In the genomic region with DNA sequence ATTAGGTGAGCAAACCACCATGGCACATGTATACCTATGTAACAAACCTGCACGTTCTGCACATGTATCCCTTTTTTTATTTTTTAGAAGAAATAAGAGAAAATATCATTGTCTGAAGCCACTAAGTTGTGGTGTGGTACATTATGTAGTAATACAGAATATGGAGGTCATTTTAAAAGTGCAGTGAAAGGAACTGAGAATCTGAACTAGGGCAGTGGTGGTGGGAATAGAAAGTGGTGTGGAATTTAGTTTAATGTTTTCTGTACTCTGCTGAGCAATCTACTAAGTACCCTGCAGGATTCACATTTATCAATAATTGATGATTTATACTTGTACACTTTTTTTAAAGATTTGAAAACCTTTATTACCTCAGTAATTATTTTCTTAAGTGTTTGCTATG, we compare ENCODE assay signal across 23 cellular contexts.
A peak's percentile ranks its signal among the peaks of the same experiment; 100 is the strongest.
DNase-seq lines count a peak whose midpoint lies in the region; ATAC-seq, FAIRE-seq and TF ChIP-seq lines count a peak whose summit lies in the region.
"Had no signal": no experiment of that assay in that cellular context is flagged by ENCODE, and none has a peak within 500 bp of the region (broad histone marks: within the 10 kb centered on the region; RNA-seq: fewer than 3 reads in every experiment).

No MANE protein-coding gene starts in this region.

- no peaks in the 10 kb centered on the region for H3K4me1 ChIP-seq in osteoblast (ENCODE audit: insufficient read depth, low read length)
- H3K4me1 ChIP-seq: left ventricle myocardium inferior, sigmoid colon had no signal

- H3K4me3 ChIP-seq in osteoblast (ENCODE audit: insufficient read depth, low read length), result no peak overlapping the region
- H3K4me3 ChIP-seq: left ventricle myocardium inferior, sigmoid colon had no signal

- peaks cover 14% of the 10 kb centered on the region for H3K9me3 Mint-ChIP-seq in activated T-cell treated with anti-CD3 and anti-CD28 coated beads, Interleukin-2, amount 50 U/mL, for 4 hours

- H3K79me2 ChIP-seq in osteoblast (ENCODE audit: insufficient read depth, low read length), result no peaks in the 10 kb centered on the region

- no peak overlapping the region for H3K4me3 Mint-ChIP-seq in activated T-cell treated with anti-CD3 and anti-CD28 coated beads, Interleukin-2, amount 50 U/mL, for 4 hours
- H3K4me3 Mint-ChIP-seq: activated B cell treated with CpG ODN at 0.5 μM for 24 hours, HFFc6, IgD-negative memory B cell, T-helper 17 cell had no signal

- no peak overlapping the region for H2AFZ ChIP-seq in osteoblast (ENCODE audit: low read length)

- no peaks in the 10 kb centered on the region for H4K20me1 ChIP-seq in osteoblast (ENCODE audit: insufficient read depth, low read length)

- no peaks in the 10 kb centered on the region for H3K36me3 ChIP-seq in osteoblast (ENCODE audit: insufficient read depth, low read length)
- H3K36me3 ChIP-seq: left ventricle myocardium inferior, sigmoid colon had no signal

- no peak overlapping the region for H3K27ac ChIP-seq in osteoblast (ENCODE audit: low read depth, low read length)
- H3K27ac ChIP-seq: HL-60, left ventricle myocardium inferior, sigmoid colon had no signal

- H3K9me3 ChIP-seq in osteoblast (ENCODE audit: low read depth, low read length), result peaks cover 3% of the 10 kb centered on the region

- H3K27me3 ChIP-seq in osteoblast (ENCODE audit: insufficient read depth, low read length), result no peaks in the 10 kb centered on the region
- H3K27me3 ChIP-seq: sigmoid colon had no signal

- H3K27me3 Mint-ChIP-seq in activated T-cell treated with anti-CD3 and anti-CD28 coated beads, Interleukin-2, amount 50 U/mL, for 4 hours (ENCODE audit: low read depth), result no peaks in the 10 kb centered on the region
- H3K27me3 Mint-ChIP-seq: activated B cell treated with CpG ODN at 0.5 μM for 24 hours, T-helper 17 cell had no signal

- FAIRE-seq in GM12891 (lab: Jason Lieb, UNC), result no peak

- no peaks in the 10 kb centered on the region for H3K36me3 Mint-ChIP-seq in activated T-cell treated with anti-CD3 and anti-CD28 coated beads, Interleukin-2, amount 50 U/mL, for 4 hours (ENCODE audit: insufficient read depth)
- H3K36me3 Mint-ChIP-seq: IgD-negative memory B cell had no signal

- no peak overlapping the region for H3K4me2 ChIP-seq in osteoblast (ENCODE audit: insufficient read depth, low read length)

- peak; percentile 80 for ATAC-seq in GM19438 (IDR thresholded peaks at IDR 0.05; ENCODE audit: low read depth, unreplicated experiment)
- peak; percentile 54 for ATAC-seq in HG02571 (IDR thresholded peaks at IDR 0.05; ENCODE audit: unreplicated experiment)
- peak; percentile 63 for ATAC-seq in HG03159 (IDR thresholded peaks at IDR 0.05; ENCODE audit: unreplicated experiment)
- no peak for ATAC-seq in activated T-cell treated with anti-CD3 and anti-CD28 coated beads, Interleukin-2, amount 50 U/mL, for 4 hours
- ATAC-seq: esophagus mucosa, Right ventricle myocardium inferior, T-helper 17 cell had no signal

- DNase-seq in GM12891 (ENCODE audit: insufficient read length, low spot score), result no peak
- DNase-seq in osteoblast (ENCODE audit: insufficient read length, low spot score, missing footprints), result no peak
- no peak for DNase-seq in NCI-H2196 treated with DMSO at 0.1 percent for 48 hours (lab: John Stamatoyannopoulos, UW; ENCODE audit: unreplicated experiment)
- no peak for DNase-seq in activated T-cell treated with anti-CD3 and anti-CD28 coated beads, Interleukin-2, amount 50 U/mL, for 4 hours
- no peak for DNase-seq in glomerular visceral epithelial cell (ENCODE audit: extremely low spot score)
- DNase-seq: 8988T; activated B cell treated with CpG ODN at 0.5 μM for 24 hours; GDM1; glutamatergic neuron; HFFc6; left ventricle myocardium inferior; NCI-H2029; NCI-H510A; sigmoid colon; stimulated activated CD4-positive, alpha-beta T cell treated with anti-CD3 and anti-CD28 coated beads, Interleukin-1b, Interleukin-23, amount 100 ng/mL, for 48 hours; T-helper 17 cell had no signal

- H3K4me1 Mint-ChIP-seq in activated T-cell treated with anti-CD3 and anti-CD28 coated beads, Interleukin-2, amount 50 U/mL, for 4 hours (ENCODE audit: low read depth), result no peaks in the 10 kb centered on the region
- H3K4me1 Mint-ChIP-seq: activated B cell treated with CpG ODN at 0.5 μM for 24 hours, T-helper 17 cell had no signal

- TF ChIP-seq POLR2A in GM12891 (IDR thresholded peaks at IDR 0.05; ENCODE audit: low read depth, low read length), result no peak

- TF ChIP-seq CTCF in osteoblast (IDR thresholded peaks at IDR 0.05; ENCODE audit: extremely low read depth, low read depth, low read length), result no peak

TF ChIP-seq in GM12891, 5 proteins besides CTCF, POLR2A, EP300 and RAD21:
- TF ChIP-seq TAF1 (IDR thresholded peaks at IDR 0.05; ENCODE audit: low read depth, low read length) (no peak), SPI1 (IDR thresholded peaks at IDR 0.05; ENCODE audit: low read depth, low read length) (peak; percentile 86)

Comparison
In these comparisons a context has a peak if more than half of its experiments do, and no peak if none do; other contexts are left out.
1. ATAC-seq: peak in GM19438 (single experiment), HG02571 (single experiment) and HG03159 (single experiment); none in activated T-cell treated with anti-CD3 and anti-CD28 coated beads, Interleukin-2, amount 50 U/mL, for 4 hours (0 of 2).